Comparison of ENCODE assay signal across 26 cellular contexts in genomic region chr7:3080106-3080505, GRCh38. TPM values are rescaled to one million over a fixed set of nuclear protein-coding genes. Genes with fewer than 3 reads are reported as not detected.
DNase-seq lines count a peak whose midpoint lies in the region; ATAC-seq, FAIRE-seq and TF ChIP-seq lines count a peak whose summit lies in the region.
"Had no signal": no experiment of that assay in that cellular context is flagged by ENCODE, and none has a peak within 500 bp of the region (broad histone marks: within the 10 kb centered on the region; RNA-seq: fewer than 3 reads in every experiment).

No MANE protein-coding gene starts in this region.

- H3K27me3 Mint-ChIP-seq in stimulated activated memory B cell treated with anti-CD40 and anti-IgM and Interleukin-4, amounts not matched to agents 10 μg/mL and 1 μg/mL and 100 μg/mL, for 72 hours = no peaks in the 10 kb centered on the region

- CTCF ChIA-PET in K562 (lab: Yijun Ruan, JAX; ENCODE audit: low intra/inter-chr PET ratio) = no interaction called here

- H3K4me1 ChIP-seq in K562 (replicated peaks in 1 of 2; ENCODE audit: control insufficient read depth in 2 of 2, insufficient read depth in 2 of 2, low read length in 2 of 2) = no peaks in the 10 kb centered on the region
- H3K4me1 ChIP-seq: SJSA1 had no signal

- H3K9me3 Mint-ChIP-seq in stimulated activated memory B cell treated with anti-CD40 and anti-IgM and Interleukin-4, amounts not matched to agents 10 μg/mL and 1 μg/mL and 100 μg/mL, for 72 hours = peaks cover 4% of the 10 kb centered on the region

- POLR2A ChIA-PET in K562 (lab: Yijun Ruan, JAX) = interaction anchor here (0.6 to 0.7 kb wide), 2 partner anchors 13 to 44 kb away, joined by 3 read pairs; no protein-coding TSS in a partner anchor

- TF ChIP-seq EP300 in K562 (IDR thresholded peaks at IDR 0.05; ENCODE audit: low read length) = no peak

- peak overlapping the region; percentile 40 for H3K27ac Mint-ChIP-seq in stimulated activated memory B cell treated with anti-CD40 and anti-IgM and Interleukin-4, amounts not matched to agents 10 μg/mL and 1 μg/mL and 100 μg/mL, for 72 hours
- H3K27ac Mint-ChIP-seq: IgD-negative memory B cell had no signal

- no peak for TF ChIP-seq CTCF in K562 (IDR thresholded peaks at IDR 0.05 in 2 of 3, conservative IDR thresholded peaks at IDR 0.05 in 1 of 3; ENCODE audit: insufficient read depth in 2 of 3, low read depth in 1 of 3, low read length in 3 of 3)

- H3K79me2 ChIP-seq in K562 (ENCODE audit: control insufficient read depth, insufficient read depth, low read length) = no peaks in the 10 kb centered on the region

- H3K4me3 Mint-ChIP-seq in stimulated activated memory B cell treated with anti-CD40 and anti-IgM and Interleukin-4, amounts not matched to agents 10 μg/mL and 1 μg/mL and 100 μg/mL, for 72 hours = no peak overlapping the region
- H3K4me3 Mint-ChIP-seq: CD8-positive, alpha-beta memory T cell; IgD-negative memory B cell had no signal

- no peak for FAIRE-seq in K562 (lab: Jason Lieb, UNC)
- FAIRE-seq: A204.1, RCC 7860 had no signal

- no TSS peak for BruUV-seq in K562 (replicated peaks; lab: Mats Ljungman, UMichigan)

- no peak for TF ChIP-seq POLR2A in K562 (conservative IDR thresholded peaks at IDR 0.05)

- H3K4me1 Mint-ChIP-seq in stimulated activated memory B cell treated with anti-CD40 and anti-IgM and Interleukin-4, amounts not matched to agents 10 μg/mL and 1 μg/mL and 100 μg/mL, for 72 hours = peaks cover 28% of the 10 kb centered on the region

- H3K36me3 ChIP-seq in K562 (ENCODE audit: control insufficient read depth, insufficient read depth, low read length) = no peaks in the 10 kb centered on the region
- H3K36me3 ChIP-seq: SJSA1 had no signal

- no peak overlapping the region for H3K4me2 ChIP-seq in K562 (ENCODE audit: insufficient read depth, low read length)

- no peak overlapping the region for H2AFZ ChIP-seq in K562 (ENCODE audit: low read depth, low read length)

- DNase-seq in NCI-H2196 (lab: John Stamatoyannopoulos, UW; ENCODE audit: unreplicated experiment) = peak; percentile 16
- DNase-seq in NCI-H2196 treated with DMSO at 0.1 percent for 48 hours (lab: John Stamatoyannopoulos, UW; ENCODE audit: unreplicated experiment) = no peak
- peak; percentile 7 for DNase-seq in DMS 273 treated with DMSO at 0.1 percent for 48 hours (lab: John Stamatoyannopoulos, UW)
- no peak for DNase-seq in K562 (ENCODE audit: extremely low read depth in 1 of 4, low spot score in 3 of 4)
- no peak for DNase-seq in T-helper 2 cell
- DNase-seq in NCI-H510A (lab: John Stamatoyannopoulos, UW) = no peak
- DNase-seq: CD8-positive, alpha-beta memory T cell; EL; GF-D8; H7; Kasumi-1; NCI-H1436; NCI-H1930; NCI-H2171; NCI-H446; OCI-M1; T-helper 1 cell had no signal

- intact Hi-C loops in K562 (cut with micrococcal nuclease) = no loop called here

- no peak for ATAC-seq in K562
- no peak for ATAC-seq in stimulated activated memory B cell treated with anti-CD40 and anti-IgM and Interleukin-4, amounts not matched to agents 10 μg/mL and 1 μg/mL and 100 μg/mL, for 72 hours
- no peak for ATAC-seq in GM21515 (IDR thresholded peaks at IDR 0.05; ENCODE audit: unreplicated experiment)
- ATAC-seq: Right ventricle myocardium inferior had no signal

- H4K20me1 ChIP-seq in K562 (replicated peaks; ENCODE audit: control insufficient read depth, insufficient read depth, low read length) = no peaks in the 10 kb centered on the region

- H3K27ac ChIP-seq in K562 (ENCODE audit: extremely low read depth, low read depth, low read length) = no peak overlapping the region
- H3K27ac ChIP-seq: C4-2B, SJSA1 had no signal

- no peak for TF ChIP-seq RAD21 in K562 (CRISPR knock-in tag; conservative IDR thresholded peaks at IDR 0.05 in 1 of 2, IDR thresholded peaks at IDR 0.05 in 1 of 2)

- H3K4me3 ChIP-seq in K562 = no peak overlapping the region
- H3K4me3 ChIP-seq: SJSA1 had no signal

- peaks cover 2% of the 10 kb centered on the region; the same call in 1 of the 2 replicates for H3K9me3 ChIP-seq in K562 (replicated peaks; ENCODE audit: control insufficient read depth, insufficient read depth, low read depth, low read length)
- H3K9me3 ChIP-seq: SJSA1 had no signal

- no peaks in the 10 kb centered on the region for H3K36me3 Mint-ChIP-seq in stimulated activated memory B cell treated with anti-CD40 and anti-IgM and Interleukin-4, amounts not matched to agents 10 μg/mL and 1 μg/mL and 100 μg/mL, for 72 hours

- 0% methylated on average over 5 of the region's 5 CpGs for WGBS in K562 (ENCODE audit: insufficient coverage, low coverage, missing lambda C conversion rate)

- in situ Hi-C loops in K562 (cut with MboI) = no loop called here

- H3K9ac ChIP-seq in K562 (ENCODE audit: insufficient read depth in 1 of 2, low read depth in 2 of 2, low read length in 2 of 2) = no peak overlapping the region

- H3K9me1 ChIP-seq in K562 (ENCODE audit: control insufficient read depth, insufficient read depth, low read length) = no peaks in the 10 kb centered on the region

- peaks cover 3 to 51% of the 10 kb centered on the region in 2 experiments; a peak in 4 of 5 replicates for H3K27me3 ChIP-seq in K562 (ENCODE audit: control insufficient read depth in 2 of 2, insufficient read depth in 2 of 2, low read length in 2 of 2)
- H3K27me3 ChIP-seq: SJSA1 had no signal

TF ChIP-seq in K562, 482 proteins besides CTCF, POLR2A, EP300 and RAD21 (continues in another document):
- TF ChIP-seq ZNF518B (CRISPR knock-in tag; IDR thresholded peaks at IDR 0.05) = no peak
- TF ChIP-seq KAT8 (IDR thresholded peaks at IDR 0.05; ENCODE audit: low read depth) = no peak
- peak; percentile 35 for TF ChIP-seq TFE3 (CRISPR knock-in tag; IDR thresholded peaks at IDR 0.05)

RNA-seq across cellular contexts. Expression of gene CARD11, which starts 36.4 kb away (rescaled TPM):
- 18.0 and 32.5 TPM in 2 replicates for total RNA-seq in K562 (2011; cell fraction: chromatin; rRNA removed; ENCODE audit: low replicate concordance)
- total RNA-seq in K562 (2011; cell fraction: nucleolus; rRNA removed) = 12.6 and 18.2 TPM in 2 replicates
- 11.1 and 11.9 TPM in 2 replicates for total RNA-seq in K562 (2011; cell fraction: nucleoplasm; rRNA removed)
- total RNA-seq in K562 (2014; rRNA removed) = 5.7 and 6.4 TPM in 2 replicates
- total RNA-seq in K562 (2014; rRNA removed; fragmentation: Illumina TruSeq; extraction: Trizol) = 2.4 and 3.1 TPM in 2 replicates
- 4.2 and 4.4 TPM in 2 replicates for total RNA-seq in K562 (2015; rRNA removed; fragmentation: Illumina TruSeq; extraction: Trizol)
- total RNA-seq in K562 (2021) = 11.4 and 12.8 TPM in 2 replicates
- 3.0 and 6.2 TPM in 2 replicates for polyA plus RNA-seq in K562 (2011; rRNA removed)
- 2.5 and 11.6 TPM in 2 replicates for polyA plus RNA-seq in K562 (2011; cell fraction: cytosol; rRNA removed)
- polyA plus RNA-seq in K562 (2011; cell fraction: nucleus; rRNA removed) = 7.6 and 26.3 TPM in 2 replicates
- polyA plus RNA-seq in K562 (2012) = 10.0 and 16.6 TPM in 2 replicates
- 7.6 and 8.9 TPM in 2 replicates for polyA plus RNA-seq in K562 (2014; fragmentation: Illumina TruSeq; extraction: Trizol)
- polyA plus RNA-seq in K562 (2014; fragmentation: Nextera tagmentation; extraction: Ambion mirVana) = under 1 TPM; 0.07 to 0.15 TPM
- 8.3 and 10.2 TPM in 2 replicates for polyA plus RNA-seq in K562 (2014; rRNA removed)
- 5.5 and 17.0 TPM in 2 replicates for polyA minus RNA-seq in K562 (2011; rRNA and poly(A)+ RNA removed)
- polyA minus RNA-seq in K562 (2011; cell fraction: cytosol; rRNA and poly(A)+ RNA removed) = 3.8 and 5.0 TPM in 2 replicates
- polyA minus RNA-seq in K562 (2011; cell fraction: nucleus; rRNA and poly(A)+ RNA removed) = 3.2 and 9.3 TPM in 2 replicates
- total RNA-seq: MCF 10A had no signal

Comparison
In these comparisons a context has a peak if more than half of its experiments do, and no peak if none do; other contexts are left out.
1. DNase-seq: peak in NCI-H2196 (single experiment) and DMS 273 treated with DMSO at 0.1 percent for 48 hours (single experiment); none in NCI-H2196 treated with DMSO at 0.1 percent for 48 hours (single experiment), K562 (0 of 4), T-helper 2 cell (0 of 5) and NCI-H510A (single experiment).